1 cellular context compared by ENCODE assay signal in genomic region chr2:127508621-127509034, GRCh38.
TF ChIP-seq lines count a peak whose summit lies in the region.

No MANE protein-coding gene starts in this region.

TF ChIP-seq in HEK293, 187 proteins besides CTCF, POLR2A, EP300 and RAD21 (continued from another document):
- TF ChIP-seq KLF10 (tag by site-specific recombination; IDR thresholded peaks at IDR 0.05) (peak; percentile 87), ZNF585B (tag by site-specific recombination; IDR thresholded peaks at IDR 0.05) (no peak), ZNF184 (tag by site-specific recombination; IDR thresholded peaks at IDR 0.05) (peak; percentile 81; the same call in 1 of the 2 replicates), SCRT2 (tag by site-specific recombination; IDR thresholded peaks at IDR 0.05) (no peak), MZF1 (tag by site-specific recombination; IDR thresholded peaks at IDR 0.05; ENCODE audit: borderline replicate concordance) (peak; percentile 97), ZNF324 (tag by site-specific recombination; IDR thresholded peaks at IDR 0.05) (peak; percentile 80; the same call in 1 of the 2 replicates), ZNF155 (tag by site-specific recombination; IDR thresholded peaks at IDR 0.05) (no peak), ZEB2 (tag by site-specific recombination; IDR thresholded peaks at IDR 0.05) (peak; percentile 92), ZNF629 (tag by site-specific recombination; IDR thresholded peaks at IDR 0.05) (peak; percentile 96), ZNF37A (tag by site-specific recombination; IDR thresholded peaks at IDR 0.05) (0 out of 2 replicates have a peak, but pooled peaks have one; percentile 6)
- TF ChIP-seq, protein P1, sequence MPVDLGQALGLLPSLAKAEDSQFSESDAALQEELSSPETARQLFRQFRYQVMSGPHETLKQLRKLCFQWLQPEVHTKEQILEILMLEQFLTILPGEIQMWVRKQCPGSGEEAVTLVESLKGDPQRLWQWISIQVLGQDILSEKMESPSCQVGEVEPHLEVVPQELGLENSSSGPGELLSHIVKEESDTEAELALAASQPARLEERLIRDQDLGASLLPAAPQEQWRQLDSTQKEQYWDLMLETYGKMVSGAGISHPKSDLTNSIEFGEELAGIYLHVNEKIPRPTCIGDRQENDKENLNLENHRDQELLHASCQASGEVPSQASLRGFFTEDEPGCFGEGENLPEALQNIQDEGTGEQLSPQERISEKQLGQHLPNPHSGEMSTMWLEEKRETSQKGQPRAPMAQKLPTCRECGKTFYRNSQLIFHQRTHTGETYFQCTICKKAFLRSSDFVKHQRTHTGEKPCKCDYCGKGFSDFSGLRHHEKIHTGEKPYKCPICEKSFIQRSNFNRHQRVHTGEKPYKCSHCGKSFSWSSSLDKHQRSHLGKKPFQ (tag by site-specific recombination; IDR thresholded peaks at IDR 0.05): no peak
- TF ChIP-seq, protein P2, sequence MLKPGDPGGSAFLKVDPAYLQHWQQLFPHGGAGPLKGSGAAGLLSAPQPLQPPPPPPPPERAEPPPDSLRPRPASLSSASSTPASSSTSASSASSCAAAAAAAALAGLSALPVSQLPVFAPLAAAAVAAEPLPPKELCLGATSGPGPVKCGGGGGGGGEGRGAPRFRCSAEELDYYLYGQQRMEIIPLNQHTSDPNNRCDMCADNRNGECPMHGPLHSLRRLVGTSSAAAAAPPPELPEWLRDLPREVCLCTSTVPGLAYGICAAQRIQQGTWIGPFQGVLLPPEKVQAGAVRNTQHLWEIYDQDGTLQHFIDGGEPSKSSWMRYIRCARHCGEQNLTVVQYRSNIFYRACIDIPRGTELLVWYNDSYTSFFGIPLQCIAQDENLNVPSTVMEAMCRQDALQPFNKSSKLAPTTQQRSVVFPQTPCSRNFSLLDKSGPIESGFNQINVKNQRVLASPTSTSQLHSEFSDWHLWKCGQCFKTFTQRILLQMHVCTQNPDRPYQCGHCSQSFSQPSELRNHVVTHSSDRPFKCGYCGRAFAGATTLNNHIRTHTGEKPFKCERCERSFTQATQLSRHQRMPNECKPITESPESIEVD (tag by site-specific recombination; IDR thresholded peaks at IDR 0.05): peak; percentile 79
TF ChIP-seq in HEK293: peak in this region for 57.
